8 cellular contexts compared by ENCODE assay signal in the genomic region with DNA sequence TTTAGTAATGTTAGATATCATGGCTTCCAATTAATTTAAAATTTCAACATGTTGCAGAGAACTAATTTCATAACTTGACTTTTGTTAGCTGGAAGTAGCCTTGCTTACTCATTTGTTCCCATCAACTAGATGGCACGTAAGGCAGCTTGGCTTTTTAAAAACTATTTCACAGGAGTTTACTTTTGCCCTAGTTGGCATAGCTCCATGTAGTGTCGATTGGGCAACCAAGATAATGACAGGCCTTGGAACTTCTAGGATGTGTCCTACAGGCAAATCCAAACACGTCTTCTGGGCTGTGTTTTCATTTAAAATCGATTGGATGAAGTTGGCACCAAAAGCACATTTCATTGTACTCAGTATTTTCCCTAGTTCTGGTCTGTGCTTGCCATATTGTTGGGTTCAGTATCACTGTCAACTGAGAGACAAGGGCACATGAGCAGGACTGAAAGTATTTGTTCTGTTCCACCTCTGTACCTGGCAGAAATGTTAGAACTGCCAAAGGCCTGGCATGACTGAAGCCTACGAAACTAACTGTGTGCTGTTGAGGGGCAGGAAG. TPM values are rescaled to one million over a fixed set of nuclear protein-coding genes. Genes with fewer than 3 reads are reported as not detected.
A peak's percentile ranks its signal among the peaks of the same experiment; 100 is the strongest.
DNase-seq lines count a peak whose midpoint lies in the region; FAIRE-seq and TF ChIP-seq lines count a peak whose summit lies in the region.

No MANE protein-coding gene starts in this region.

- no peaks in the 10 kb centered on the region for H4K20me1 ChIP-seq in GM23248 (ENCODE audit: insufficient read depth)

- H3K27me3 ChIP-seq in GM23248 (replicated peaks; ENCODE audit: insufficient read depth): no peaks in the 10 kb centered on the region
- no peaks in the 10 kb centered on the region for H3K27me3 ChIP-seq in small intestine (ENCODE audit: control insufficient read depth in 2 of 2, insufficient read depth in 2 of 2, low read length in 2 of 2)

- peak overlapping the region; percentile 68 for H3K4me2 ChIP-seq in GM23248 (ENCODE audit: unreplicated experiment)

- no peak for FAIRE-seq in small intestine (lab: Jason Lieb, UNC)

- H2AFZ ChIP-seq in GM23248: no peak overlapping the region

- H3K9me2 ChIP-seq in GM23248 (ENCODE audit: insufficient read depth): no peaks in the 10 kb centered on the region

- no peak overlapping the region for H3K4me3 Mint-ChIP-seq in progenitor cell of endocrine pancreas (ENCODE audit: low read depth)

- DNase-seq in GM23248: peak; percentile 94
- DNase-seq in SK-N-MC (ENCODE audit: low read depth, low spot score): peak; percentile 24
- peak; percentile 16 for DNase-seq in globus pallidus (ENCODE audit: low spot score)
- peak; percentile 97 for DNase-seq in small intestine
- no peak for DNase-seq in progenitor cell of endocrine pancreas (ENCODE audit: low spot score, unreplicated experiment)
- no peak for DNase-seq in NAMALWA (ENCODE audit: low spot score)
- no peak for DNase-seq in NCI-H774 (lab: John Stamatoyannopoulos, UW)
- no peak for DNase-seq in retina

- H3K4me3 ChIP-seq in GM23248 (peak overlapping the region; percentile 47), SK-N-MC (peak overlapping the region; percentile 39), small intestine (ENCODE audit: low read depth in 1 of 2, low read length in 2 of 2) (no peak overlapping the region)

- no peaks in the 10 kb centered on the region for H3K9me3 Mint-ChIP-seq in progenitor cell of endocrine pancreas (ENCODE audit: low read depth)

- H3F3A ChIP-seq in GM23248 (ENCODE audit: insufficient read depth): peaks cover 37% of the 10 kb centered on the region

- peaks cover 20% of the 10 kb centered on the region for H3K79me2 ChIP-seq in GM23248 (ENCODE audit: insufficient read depth)

- H3K4me1 ChIP-seq in GM23248 (ENCODE audit: insufficient read depth): peaks cover 36% of the 10 kb centered on the region
- peaks cover 8 to 9% of the 10 kb centered on the region in 2 donors for H3K4me1 ChIP-seq in small intestine (ENCODE audit: control insufficient read depth in 2 of 2, insufficient read depth in 1 of 2, low read depth in 1 of 2, low read length in 1 of 2)

- in situ Hi-C loops in GM23248 (cut with MboI): no loop called here

- H3K27ac Mint-ChIP-seq in progenitor cell of endocrine pancreas: no peak overlapping the region

- no peak for TF ChIP-seq CTCF in progenitor cell of endocrine pancreas (IDR thresholded peaks at IDR 0.05; ENCODE audit: unreplicated experiment)

- no peaks in the 10 kb centered on the region for H3K4me1 Mint-ChIP-seq in progenitor cell of endocrine pancreas (ENCODE audit: low read depth)

- 3 to 8% methylated on average over 5 of the region's 5 CpGs for WGBS in GM23248 (ENCODE audit: low coverage in 1 of 2, low lambda C conversion rate in 2 of 2, missing lambda C conversion rate in 2 of 2), 2 experiments
- 8 to 37% (median 27%) methylated on average over 5 of the region's 5 CpGs for WGBS in small intestine, 3 donors

- peaks cover 5% of the 10 kb centered on the region for H3K36me3 Mint-ChIP-seq in progenitor cell of endocrine pancreas (ENCODE audit: insufficient read depth)

- H3K27me3 Mint-ChIP-seq in progenitor cell of endocrine pancreas: no peaks in the 10 kb centered on the region

- H3K27ac ChIP-seq in GM23248 (peak overlapping the region; percentile 89), SK-N-MC (peak overlapping the region; percentile 73), small intestine (ENCODE audit: low read depth in 1 of 2, low read length in 1 of 2) (peak overlapping the region; percentile 72 to 73)

- H3K9me3 ChIP-seq in GM23248 (ENCODE audit: low read depth): no peaks in the 10 kb centered on the region
- H3K9me3 ChIP-seq in SK-N-MC (ENCODE audit: low read depth, low read length): no peaks in the 10 kb centered on the region
- no peaks in the 10 kb centered on the region for H3K9me3 ChIP-seq in small intestine (ENCODE audit: control insufficient read depth, low read depth)

- H3K9ac ChIP-seq in GM23248 (peak overlapping the region; percentile 60), SK-N-MC (ENCODE audit: insufficient read length) (peak overlapping the region; percentile 24)

- peaks cover 16% of the 10 kb centered on the region for H3K36me3 ChIP-seq in GM23248 (ENCODE audit: low read depth)
- peaks cover 28% of the 10 kb centered on the region for H3K36me3 ChIP-seq in SK-N-MC (ENCODE audit: insufficient read depth, low read length)
- H3K36me3 ChIP-seq in small intestine (ENCODE audit: control insufficient read depth in 2 of 2, insufficient read depth in 2 of 2, low read length in 2 of 2): peaks cover 0 to 8% of the 10 kb centered on the region in 2 donors

RNA-seq across cellular contexts. Expression of a gene that starts 29.4 kb away (rescaled TPM):
- 93.3 and 99.2 TPM in 2 replicates for total RNA-seq in GM23248 (2014; rRNA removed; shearing (Covaris generic))
- polyA plus RNA-seq in GM23248 (2016; fragmentation: Nextera tagmentation; extraction: Ambion mirVana) (139 and 140 TPM in 2 replicates), small intestine (100 to 1,000 TPM; 102 to 331 (median 260) TPM)
- total RNA-seq in progenitor cell of endocrine pancreas: 62.0 and 71.1 TPM in 2 replicates

RNA-seq across cellular contexts. Expression of a gene that starts 29.7 kb away (rescaled TPM):
- 106 and 121 TPM in 2 replicates for total RNA-seq in GM23248 (2014; rRNA removed; shearing (Covaris generic))
- polyA plus RNA-seq in GM23248 (2016; fragmentation: Nextera tagmentation; extraction: Ambion mirVana): 122 and 125 TPM in 2 replicates
- 100 to 1,000 TPM; 145 to 209 (median 170) TPM for polyA plus RNA-seq in small intestine
- 111 and 114 TPM in 2 replicates for total RNA-seq in progenitor cell of endocrine pancreas

Comparison
In these comparisons a context has a peak if more than half of its experiments do, and no peak if none do; other contexts are left out.
1. DNase-seq: peak in GM23248 (single experiment), SK-N-MC (single experiment), globus pallidus (single experiment) and small intestine (single experiment); none in progenitor cell of endocrine pancreas (single experiment), NAMALWA (single experiment), NCI-H774 (single experiment) and retina (single experiment).
2. H3K4me3 ChIP-seq: peak in GM23248 (single experiment) and SK-N-MC (single experiment); none in small intestine (0 of 2).
3. Peak in every context shown above with its lines, with median percentiles within 50 percentile points of each other: H3K27ac ChIP-seq.